ENCODE assay signal across 8 cellular contexts in the genomic region with DNA sequence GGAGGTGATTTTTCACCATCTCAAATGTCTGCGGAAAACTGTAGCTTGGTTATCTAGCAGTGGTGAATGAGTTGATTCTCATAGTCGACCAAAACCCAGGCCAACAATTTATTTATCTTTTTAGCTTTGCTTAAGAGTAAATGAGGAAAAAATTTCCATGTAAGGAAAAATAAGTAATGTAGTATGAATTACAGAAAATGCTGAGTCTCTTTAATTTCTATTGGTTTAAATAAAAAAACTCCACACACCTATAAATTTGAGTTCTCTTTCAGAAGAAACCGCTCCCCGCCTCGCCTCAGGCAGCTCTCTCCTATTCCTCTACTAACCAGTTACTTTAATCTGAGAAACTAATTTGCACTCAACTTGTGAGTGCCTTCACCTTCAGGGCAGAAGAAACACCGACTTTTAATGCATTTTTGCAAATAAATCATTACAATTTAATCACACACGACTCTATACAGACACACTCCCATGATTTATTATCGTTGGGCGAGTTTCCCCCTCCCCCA. TPM values are rescaled to one million over a fixed set of nuclear protein-coding genes. Genes with fewer than 3 reads are reported as not detected.
DNase-seq lines count a peak whose midpoint lies in the region.

No MANE protein-coding gene starts in this region.

- H3K36me3 Mint-ChIP-seq in T-helper 1 cell treated with Interleukin-12 subunit alpha and Interleukin-12 subunit beta and Interleukin-4 antibody, amounts not matched to agents 30 μg/mL and 1 μg/mL, for 36 hours (ENCODE audit: low read depth) = peaks cover 31% of the 10 kb centered on the region

- DNase-seq in T-helper 1 cell (no peak), neuronal stem cell (ENCODE audit: low spot score) (no peak), cerebellum (ENCODE audit: low spot score) (no peak), amygdala (lab: John Stamatoyannopoulos, UW) (no peak), retina (no peak)
- no peak for DNase-seq in effector memory CD4-positive, alpha-beta T cell

- H3K9me3 ChIP-seq in KOPT-K1 (ENCODE audit: insufficient read depth, low read length, poor library complexity, severe bottlenecking) (peaks cover 23% of the 10 kb centered on the region), neuronal stem cell (replicated peaks in 1 of 2; ENCODE audit: control insufficient read depth in 2 of 2, insufficient read depth in 1 of 2, low read depth in 1 of 2, low read length in 2 of 2) (peaks cover 0 to 1% of the 10 kb centered on the region in 2 donors)
- no peaks in the 10 kb centered on the region for H3K9me3 ChIP-seq in effector memory CD4-positive, alpha-beta T cell (ENCODE audit: control insufficient read depth, low read length)

- H4K8ac ChIP-seq in neuronal stem cell (ENCODE audit: low read depth, low read length) = no peak overlapping the region

- no peak overlapping the region for H3K18ac ChIP-seq in neuronal stem cell (ENCODE audit: low read length)

- no peak overlapping the region for H3K9ac ChIP-seq in neuronal stem cell (ENCODE audit: low read depth, low read length, poor library complexity)

- H2BK15ac ChIP-seq in neuronal stem cell (ENCODE audit: low read length) = no peak overlapping the region

- peaks cover 19% of the 10 kb centered on the region for H3K9me3 Mint-ChIP-seq in T-helper 1 cell treated with Interleukin-12 subunit alpha and Interleukin-12 subunit beta and Interleukin-4 antibody, amounts not matched to agents 30 μg/mL and 1 μg/mL, for 36 hours

- H2AK5ac ChIP-seq in neuronal stem cell (ENCODE audit: low read depth, low read length) = no peak overlapping the region

- peak overlapping the region; percentile 88 for H3K27ac Mint-ChIP-seq in T-helper 1 cell treated with Interleukin-12 subunit alpha and Interleukin-12 subunit beta and Interleukin-4 antibody, amounts not matched to agents 30 μg/mL and 1 μg/mL, for 36 hours

- H3K79me1 ChIP-seq in neuronal stem cell (ENCODE audit: low read depth, low read length) = peaks cover 3% of the 10 kb centered on the region

- H3K27me3 Mint-ChIP-seq in T-helper 1 cell treated with Interleukin-12 subunit alpha and Interleukin-12 subunit beta and Interleukin-4 antibody, amounts not matched to agents 30 μg/mL and 1 μg/mL, for 36 hours (ENCODE audit: low read depth) = peaks cover 49% of the 10 kb centered on the region

- H3K27ac ChIP-seq in KOPT-K1 (ENCODE audit: low read depth, low read length, poor library complexity, severe bottlenecking) = peak overlapping the region; percentile 81
- H3K27ac ChIP-seq in effector memory CD4-positive, alpha-beta T cell (ENCODE audit: insufficient read depth, low read length, poor library complexity, severe bottlenecking) = no peak overlapping the region
- no peak overlapping the region for H3K27ac ChIP-seq in neuronal stem cell (replicated peaks; ENCODE audit: low read length)

- no CpG with 5 or more reads among the region's 9 CpGs for WGBS in neuronal stem cell (ENCODE audit: extremely low coverage in 2 of 2, insufficient read length in 2 of 2, insufficient replicate concordance in 1 of 2), 2 donors

- H3K4me3 ChIP-seq in effector memory CD4-positive, alpha-beta T cell (ENCODE audit: insufficient read depth, low read depth, low read length, poor library complexity, severe bottlenecking) = peak overlapping the region; percentile 95
- H3K4me3 ChIP-seq in neuronal stem cell (ENCODE audit: low read length in 2 of 2) = peak overlapping the region; percentile 73 to 93

- no peak overlapping the region for H4K91ac ChIP-seq in neuronal stem cell (ENCODE audit: low read depth, low read length, poor library complexity)

- H3K4me3 Mint-ChIP-seq in T-helper 1 cell treated with Interleukin-12 subunit alpha and Interleukin-12 subunit beta and Interleukin-4 antibody, amounts not matched to agents 30 μg/mL and 1 μg/mL, for 36 hours = peak overlapping the region; percentile 97

- H3K14ac ChIP-seq in neuronal stem cell (ENCODE audit: low read length) = no peak overlapping the region

- H3K4me1 Mint-ChIP-seq in T-helper 1 cell treated with Interleukin-12 subunit alpha and Interleukin-12 subunit beta and Interleukin-4 antibody, amounts not matched to agents 30 μg/mL and 1 μg/mL, for 36 hours (ENCODE audit: low read depth) = peaks cover 52% of the 10 kb centered on the region

- no peak overlapping the region for H2BK12ac ChIP-seq in neuronal stem cell (ENCODE audit: low read length)

- H2BK120ac ChIP-seq in neuronal stem cell (ENCODE audit: low read depth, low read length) = no peak overlapping the region

- H3K4me1 ChIP-seq in effector memory CD4-positive, alpha-beta T cell (ENCODE audit: control insufficient read depth, insufficient read depth, low read length, poor library complexity, severe bottlenecking) = peaks cover 39% of the 10 kb centered on the region
- H3K4me1 ChIP-seq in neuronal stem cell (ENCODE audit: control insufficient read depth in 2 of 2, insufficient read depth in 1 of 2, low read depth in 1 of 2, low read length in 2 of 2) = peaks cover 0 to 10% of the 10 kb centered on the region in 2 donors

- H3K36me3 ChIP-seq in KOPT-K1 (ENCODE audit: insufficient read depth, low read length) (no peaks in the 10 kb centered on the region), neuronal stem cell (replicated peaks in 1 of 2; ENCODE audit: control insufficient read depth in 2 of 2, insufficient read depth in 2 of 2, low read length in 2 of 2) (no peaks in the 10 kb centered on the region)
- no peaks in the 10 kb centered on the region for H3K36me3 ChIP-seq in effector memory CD4-positive, alpha-beta T cell (ENCODE audit: control insufficient read depth, insufficient read depth, low read length)

- H3K4me2 ChIP-seq in neuronal stem cell (ENCODE audit: insufficient read depth, low read length, poor library complexity, severe bottlenecking) = peak overlapping the region; percentile 68

- no peak overlapping the region for H3K23ac ChIP-seq in neuronal stem cell (ENCODE audit: low read depth, low read length, poor library complexity)

- peaks cover 44% of the 10 kb centered on the region for H3K27me3 ChIP-seq in effector memory CD4-positive, alpha-beta T cell (replicated peaks; ENCODE audit: control insufficient read depth, insufficient read depth, low read length, poor library complexity, severe bottlenecking)
- H3K27me3 ChIP-seq in neuronal stem cell (ENCODE audit: control insufficient read depth in 3 of 3, insufficient read depth in 3 of 3, low read depth in 1 of 3, low read length in 3 of 3) = peaks cover 17 to 49% (median 41%) of the 10 kb centered on the region in 3 experiments

- H2AFZ ChIP-seq in neuronal stem cell (ENCODE audit: low read length) = peak overlapping the region; percentile 97

- no peak overlapping the region for H3K4ac ChIP-seq in neuronal stem cell (ENCODE audit: low read length)

- no peak overlapping the region for H2BK5ac ChIP-seq in neuronal stem cell (ENCODE audit: low read length)

RNA-seq across cellular contexts. Expression of gene RSRC1, which starts 0.5 kb away (rescaled TPM):
- 42.5 TPM for polyA plus RNA-seq in neuronal stem cell (2013, experiment 1 of 2)
- 41.8 TPM for polyA plus RNA-seq in neuronal stem cell (2013, experiment 2 of 2)
- 58.3 TPM for total RNA-seq in cerebellum

RNA-seq across cellular contexts. Expression of gene SHOX2, which starts 3.1 kb away (rescaled TPM):
- polyA plus RNA-seq in neuronal stem cell (2013, experiment 1 of 2) = not detected
- not detected for polyA plus RNA-seq in neuronal stem cell (2013, experiment 2 of 2)
- 0.18 TPM for total RNA-seq in cerebellum
